Comparison of ENCODE assay signal across 13 cellular contexts in genomic region chr11:69165775-69166174, GRCh38. TPM values are rescaled to one million over a fixed set of nuclear protein-coding genes. Genes with fewer than 3 reads are reported as not detected.
"Had no signal": no experiment of that assay in that cellular context is flagged by ENCODE, and none has a peak within 500 bp of the region (broad histone marks: within the 10 kb centered on the region; RNA-seq: fewer than 3 reads in every experiment).

No MANE protein-coding gene starts in this region.

- DNase-seq: activated CD4-positive, CD25-positive, alpha-beta regulatory T cell treated with anti-CD3 and anti-CD28 coated beads, Interleukin-2, amount 50 U/mL, for 72 hours; activated gamma-delta T cell; effector CD4-positive, alpha-beta T cell; gastrocnemius medialis; kidney; right cardiac atrium; stimulated activated CD4-positive, alpha-beta T cell treated with anti-CD3 and anti-CD28 coated beads, Interleukin-4, amount 100 ng/mL, for 1 hour; upper lobe of right lung had no signal

- H3K27me3 ChIP-seq: gastrocnemius medialis, upper lobe of right lung had no signal

- H3K36me3 ChIP-seq: gastrocnemius medialis, thoracic aorta, upper lobe of right lung had no signal

- H3K4me3 ChIP-seq: gastrocnemius medialis, lung, skin epidermis, upper lobe of right lung had no signal

- H3K9me3 ChIP-seq: gastrocnemius medialis, upper lobe of right lung had no signal

- H3K27ac ChIP-seq: gastrocnemius medialis, skin epidermis, upper lobe of right lung had no signal

- H3K27ac Mint-ChIP-seq: progenitor cell of endocrine pancreas had no signal

RNA-seq across cellular contexts. Expression of gene SMIM38, which starts 10.0 kb away (rescaled TPM):
- total RNA-seq: left lobe of liver, upper lobe of right lung had no signal
